Comparison of ENCODE assay signal across 8 cellular contexts in genomic region chr14:53152627-53152908, GRCh38. TPM values are rescaled to one million over a fixed set of nuclear protein-coding genes. Genes with fewer than 3 reads are reported as not detected.
DNase-seq lines count a peak whose midpoint lies in the region; ATAC-seq, FAIRE-seq and TF ChIP-seq lines count a peak whose summit lies in the region.

No MANE protein-coding gene starts in this region.

- no peak overlapping the region for H2BK15ac ChIP-seq in H1 (ENCODE audit: low read length)

- H3K4ac ChIP-seq in H1 (replicated peaks; ENCODE audit: insufficient read length, low read depth, low read length): no peak overlapping the region

- peak overlapping the region; percentile 92; the same call in 1 of the 2 replicates for H4K8ac ChIP-seq in H1 (ENCODE audit: extremely low read depth, insufficient read depth, low read length)

- H2BK20ac ChIP-seq in H1 (ENCODE audit: low read length): no peak overlapping the region

- no peak for TF ChIP-seq POLR2A in H1 (IDR thresholded peaks at IDR 0.05; ENCODE audit: control extremely low read depth in 1 of 2, low read depth in 2 of 2, low read length in 2 of 2)

- H3K27me3 ChIP-seq in PC-3 (ENCODE audit: low read length) (no peaks in the 10 kb centered on the region), H1 (replicated peaks in 1 of 4; ENCODE audit: control insufficient read depth in 3 of 4, extremely low read depth in 1 of 4, insufficient read depth in 3 of 4, low read length in 3 of 4) (no peaks in the 10 kb centered on the region; a peak in 1 of 7 replicates), muscle layer of duodenum (ENCODE audit: low read depth, low read length) (no peaks in the 10 kb centered on the region)

- no peaks in the 10 kb centered on the region for H3K36me3 ChIP-seq in PC-3 (ENCODE audit: low read depth, low read length)
- H3K36me3 ChIP-seq in H1 (ENCODE audit: control insufficient read depth in 2 of 4, insufficient read depth in 4 of 4, low read length in 3 of 4): no peaks in the 10 kb centered on the region; a peak in 1 of 8 replicates
- H3K36me3 ChIP-seq in muscle layer of duodenum (ENCODE audit: control insufficient read depth in 1 of 2, insufficient read depth in 2 of 2, low read length in 2 of 2): no peaks in the 10 kb centered on the region

- no peak overlapping the region for H3K56ac ChIP-seq in H1 (replicated peaks; ENCODE audit: insufficient read length, low read depth, low read length)

- H3K18ac ChIP-seq in H1 (ENCODE audit: extremely low read depth, low read length): no peak overlapping the region

- H3K4me3 ChIP-seq in HFF-Myc (replicated peaks; ENCODE audit: low read depth, low read length) (peak overlapping the region; percentile 83), PC-3 (ENCODE audit: low read length) (peak overlapping the region; percentile 97), H1 (ENCODE audit: extremely low read depth in 1 of 4, insufficient read depth in 2 of 4, low read depth in 3 of 4, low read length in 4 of 4) (peak overlapping the region; percentile 72 to 86 (median 78)), muscle layer of duodenum (ENCODE audit: low read depth in 1 of 2, low read length in 2 of 2) (peak overlapping the region; percentile 89 to 93)

- H3K9ac ChIP-seq in PC-3 (ENCODE audit: low read length) (peak overlapping the region; percentile 67), H1 (replicated peaks in 1 of 4; ENCODE audit: extremely low read depth in 1 of 4, low read depth in 3 of 4, low read length in 3 of 4) (peak overlapping the region in 3 of 4 experiments; percentile 60 to 62 (median 60); a peak in 5 of 7 replicates)

- DNase-seq in HFF-Myc (ENCODE audit: extremely low read depth, low read depth) (no peak), PC-3 (no peak), H1 (ENCODE audit: low read depth in 1 of 2, low spot score in 2 of 2) (no peak), SHP77 (lab: John Stamatoyannopoulos, UW) (no peak), GOT3 (lab: John Stamatoyannopoulos, UW) (no peak), GM10266 (ENCODE audit: extremely low spot score) (no peak)

- TF ChIP-seq EP300 in H1 (IDR thresholded peaks at IDR 0.05; ENCODE audit: borderline replicate concordance in 1 of 2, low read depth in 2 of 2, low read length in 2 of 2): no peak

- H3K79me2 ChIP-seq in PC-3 (ENCODE audit: low read length): peaks cover 50% of the 10 kb centered on the region
- H3K79me2 ChIP-seq in H1 (ENCODE audit: control insufficient read depth in 1 of 2, insufficient read depth in 2 of 2, low read length in 2 of 2): peaks cover 0 to 37% of the 10 kb centered on the region in 2 experiments; a peak in 2 of 4 replicates

- H3K14ac ChIP-seq in H1 (ENCODE audit: insufficient read length): no peak overlapping the region

- no peaks in the 10 kb centered on the region for H3K9me2 ChIP-seq in PC-3 (replicated peaks; ENCODE audit: low read length)

- intact Hi-C loops in PC-3 (cut with micrococcal nuclease): loop anchor here (2.0 to 10.0 kb wide), 5 partner anchors 38 to 330 kb away; no protein-coding TSS in a partner anchor

- TF ChIP-seq CTCF in HFF-Myc (IDR thresholded peaks at IDR 0.05; ENCODE audit: low read depth, low read length, missing control alignments): no peak
- TF ChIP-seq CTCF in PC-3 (conservative IDR thresholded peaks at IDR 0.05; ENCODE audit: low read depth, low read length): no peak
- no peak for TF ChIP-seq CTCF in H1 (IDR thresholded peaks at IDR 0.05; ENCODE audit: control extremely low read depth in 1 of 3, insufficient read depth in 1 of 3, low read depth in 1 of 3, low read length in 3 of 3)
- no peak for TF ChIP-seq CTCF in GM10266 (IDR thresholded peaks at IDR 0.05; ENCODE audit: control insufficient read depth, insufficient read depth, low read depth, missing control alignments)

- no peak overlapping the region for H4K5ac ChIP-seq in H1 (ENCODE audit: insufficient read length, low read depth, low read length)

- no TSS peak for BruUV-seq in PC-3 (replicated peaks; lab: Mats Ljungman, UMichigan)

- peaks cover 14% of the 10 kb centered on the region; the same call in 1 of the 2 replicates for H3K23me2 ChIP-seq in H1 (ENCODE audit: low read depth, low read length)

- no peak overlapping the region for H4K91ac ChIP-seq in H1 (replicated peaks; ENCODE audit: insufficient read length, low read length)

- H4K20me1 ChIP-seq in PC-3 (ENCODE audit: low read length) (0 out of 2 replicates have a peak, but pooled peaks cover 11% of the 10 kb centered on the region), H1 (replicated peaks in 1 of 2; ENCODE audit: control insufficient read depth in 1 of 2, insufficient read depth in 2 of 2, low read length in 2 of 2) (peaks cover 5 to 13% of the 10 kb centered on the region in 2 experiments)

- no peaks in the 10 kb centered on the region for H3K9me3 ChIP-seq in PC-3 (ENCODE audit: low read length)
- no peaks in the 10 kb centered on the region for H3K9me3 ChIP-seq in H1 (ENCODE audit: insufficient read depth in 2 of 2, low read depth in 1 of 2, low read length in 1 of 2)
- H3K9me3 ChIP-seq in muscle layer of duodenum (ENCODE audit: control insufficient read depth in 1 of 2, low read length in 2 of 2): no peaks in the 10 kb centered on the region

- no peak overlapping the region for H3K23ac ChIP-seq in H1 (ENCODE audit: insufficient read length)

- no peak overlapping the region for H2BK12ac ChIP-seq in H1 (ENCODE audit: low read depth, low read length)

- H2AFZ ChIP-seq in PC-3 (ENCODE audit: low read length) (peak overlapping the region; percentile 95), H1 (ENCODE audit: low read length) (peak overlapping the region; percentile 45; the same call in 1 of the 2 replicates)

- FAIRE-seq in H1 (lab: Jason Lieb, UNC): no peak

- H3K4me2 ChIP-seq in PC-3 (ENCODE audit: low read length) (peak overlapping the region; percentile 83), H1 (ENCODE audit: insufficient read depth in 1 of 2, low read depth in 2 of 2, low read length in 2 of 2) (peak overlapping the region; percentile 86 to 94)

- WGBS in H1 (ENCODE audit: extremely low coverage in 1 of 2, insufficient coverage in 1 of 2, insufficient read length in 1 of 2, insufficient replicate concordance in 2 of 2, low coverage in 1 of 2, low lambda C conversion rate in 2 of 2, missing lambda C conversion rate in 1 of 2), 2 experiments: 2% methylated on average over 36 of the region's 36 CpGs; no CpG with 5 or more reads in 1 of the 2 experiments

- no peaks in the 10 kb centered on the region for H3F3A ChIP-seq in PC-3 (ENCODE audit: low read length, unreplicated experiment)

- CTCF ChIA-PET in PC-3 (lab: Charles Lee) (interaction anchor here (0.5 to 1.5 kb wide), 5 partner anchors 62 to 602 kb away, joined by 3 to 7 read pairs (median 5); no protein-coding TSS in a partner anchor), H1 (lab: Charles Lee; ENCODE audit: partially characterized antibody) (interaction anchor here (0.7 to 2.5 kb wide), 7 partner anchors 20 to 247 kb away, joined by 3 to 9 read pairs (median 4); no protein-coding TSS in a partner anchor)

- POLR2A ChIA-PET in PC-3 (lab: Charles Lee; ENCODE audit: unreplicated experiment) (interaction anchor here (0.6 to 1.0 kb wide), 6 partner anchors 31 to 1357 kb away, joined by 4 to 9 read pairs (median 6); no protein-coding TSS in a partner anchor), H1 (lab: Charles Lee; ENCODE audit: partially characterized antibody) (interaction anchor here (0.8 to 3.5 kb wide), 5 partner anchors 12 to 201 kb away, joined by 3 to 22 read pairs (median 7); partner anchors contain the start of gene FERMT2)

- H3K27ac ChIP-seq in PC-3 (ENCODE audit: low read length) (no peak overlapping the region), H1 (ENCODE audit: low read depth, low read length) (no peak overlapping the region), muscle layer of duodenum (ENCODE audit: low read length) (peak overlapping the region; percentile 5)

- H2BK5ac ChIP-seq in H1 (ENCODE audit: low read depth, low read length): no peak overlapping the region

- H3K4me1 ChIP-seq in PC-3 (ENCODE audit: insufficient read depth, low read length): peaks cover 17% of the 10 kb centered on the region
- H3K4me1 ChIP-seq in H1 (replicated peaks in 1 of 4; ENCODE audit: control insufficient read depth in 3 of 4, insufficient read depth in 4 of 4, low read length in 3 of 4): peaks cover 0 to 3% (median 2%) of the 10 kb centered on the region in 4 experiments; a peak in 4 of 7 replicates
- H3K4me1 ChIP-seq in muscle layer of duodenum (ENCODE audit: control insufficient read depth in 1 of 2, insufficient read depth in 2 of 2, low read length in 2 of 2): peaks cover 7 to 8% of the 10 kb centered on the region in 2 donors

- TF ChIP-seq RAD21 in H1 (IDR thresholded peaks at IDR 0.05 in 1 of 2, conservative IDR thresholded peaks at IDR 0.05 in 1 of 2; ENCODE audit: low read depth in 2 of 2, low read length in 2 of 2): no peak

- no peak overlapping the region for H2BK120ac ChIP-seq in H1 (replicated peaks; ENCODE audit: low read depth, low read length)

- ATAC-seq in GM18519 (IDR thresholded peaks at IDR 0.05; ENCODE audit: low FRiP score, unreplicated experiment): peak; percentile 18
- ATAC-seq in PC-3: peak; percentile 36

- peaks cover 3% of the 10 kb centered on the region; the same call in 1 of the 2 replicates for H3K79me1 ChIP-seq in H1 (ENCODE audit: low read depth, low read length)

- no peak overlapping the region for H2AK5ac ChIP-seq in H1 (ENCODE audit: low read depth, low read length)

TF ChIP-seq in H1, 55 proteins besides CTCF, POLR2A, EP300 and RAD21 (continues in another document):
- TF ChIP-seq HDAC2 (IDR thresholded peaks at IDR 0.05; ENCODE audit: borderline replicate concordance in 1 of 2, low read depth in 2 of 2, low read length in 2 of 2) (no peak), RXRA (IDR thresholded peaks at IDR 0.05; ENCODE audit: insufficient read depth, low read depth, low read length) (no peak), KDM4A (IDR thresholded peaks at IDR 0.05; ENCODE audit: low read depth, low read length, severe bottlenecking) (peak; percentile 63), TEAD4 (IDR thresholded peaks at IDR 0.05; ENCODE audit: low read depth, low read length) (no peak), SIRT6 (IDR thresholded peaks at IDR 0.05; ENCODE audit: low read length) (no peak), ASH2L (IDR thresholded peaks at IDR 0.05; ENCODE audit: low read length) (peak; percentile 68), BRCA1 (IDR thresholded peaks at IDR 0.05; ENCODE audit: low read depth, low read length) (no peak)

RNA-seq across cellular contexts. Expression of gene DDHD1, which starts 0.6 kb away (rescaled TPM):
- total RNA-seq in PC-3 (2014; rRNA removed): 10.6 and 10.7 TPM in 2 replicates
- total RNA-seq in H1 (2021; fragmentation: NEBNext Ultra II Directional; extraction: Animal tissue kit (Norgen Biotek cat#: 25700)): 14.0 and 16.0 TPM in 2 replicates
- polyA plus RNA-seq in H1 (2011; rRNA removed): 2.6 and 3.6 TPM in 2 replicates
- 4.4 TPM for polyA plus RNA-seq in H1 (2011; cell fraction: cytosol; rRNA removed)
- 4.8 TPM for polyA plus RNA-seq in H1 (2011; cell fraction: nucleus; rRNA removed)
- polyA plus RNA-seq in H1 (2012, experiment 1 of 2): 3.2 to 5.5 TPM (median 3.7 TPM) in 4 replicates
- 0.24 TPM for polyA plus RNA-seq in H1 (2012, experiment 2 of 2)
- 5.8 TPM for polyA plus RNA-seq in H1 (2013, experiment 1 of 2)
- polyA plus RNA-seq in H1 (2013, experiment 2 of 2): 5.1 TPM
- 15.0 and 15.7 TPM in 2 replicates for polyA minus RNA-seq in H1 (2011; rRNA and poly(A)+ RNA removed)
- 9.9 TPM for polyA minus RNA-seq in H1 (2011; cell fraction: cytosol; rRNA and poly(A)+ RNA removed)
- 44.7 TPM for polyA minus RNA-seq in H1 (2011; cell fraction: nucleus; rRNA and poly(A)+ RNA removed)
